8 cellular contexts compared by ENCODE assay signal in genomic region chr13:111184685-111185401, GRCh38.
DNase-seq lines count a peak whose midpoint lies in the region; ATAC-seq, FAIRE-seq and TF ChIP-seq lines count a peak whose summit lies in the region.

No MANE protein-coding gene starts in this region.

- H2BK5ac ChIP-seq in trophoblast cell (ENCODE audit: low read depth, low read length, poor library complexity) = no peak overlapping the region

- peak; percentile 58 for TF ChIP-seq POLR2A in GM12878 (IDR thresholded peaks at IDR 0.05; ENCODE audit: low read depth, low read length)

- CTCF ChIA-PET in GM12878 (lab: Yijun Ruan, JAX) = interaction anchor here (1.0 to 1.8 kb wide), 11 partner anchors 14 to 117 kb away, joined by 3 to 7 read pairs (median 4); no protein-coding TSS in a partner anchor

- H3K27ac Mint-ChIP-seq in HFFc6 = no peak overlapping the region

- no peak for TF ChIP-seq RAD21 in GM12878 (IDR thresholded peaks at IDR 0.05; ENCODE audit: insufficient read depth, low read depth, low read length)

- peaks cover 45% of the 10 kb centered on the region for H3K4me1 Mint-ChIP-seq in HFFc6 (ENCODE audit: low read depth)

- no peak overlapping the region for H4K12ac ChIP-seq in trophoblast cell (ENCODE audit: low read depth, low read length)

- no peaks in the 10 kb centered on the region for H3K9me2 ChIP-seq in Loucy (replicated peaks; ENCODE audit: low read depth, low read length)

- H3K36me3 ChIP-seq in Loucy (ENCODE audit: insufficient read depth, low read length) (no peaks in the 10 kb centered on the region), GM12878 (ENCODE audit: control insufficient read depth in 2 of 2, insufficient read depth in 2 of 2, low read length in 1 of 2) (peaks cover 0 to 1% of the 10 kb centered on the region in 2 experiments; a peak in 3 of 4 replicates), trophoblast cell (ENCODE audit: control insufficient read depth in 1 of 2, insufficient read depth in 2 of 2, low read length in 2 of 2) (peaks cover 0 to 2% of the 10 kb centered on the region in 2 experiments)

- peak overlapping the region; percentile 80 for H3K9ac ChIP-seq in Loucy (ENCODE audit: low read depth, low read length, poor library complexity, severe bottlenecking)
- peak overlapping the region; percentile 75 for H3K9ac ChIP-seq in GM12878 (ENCODE audit: control insufficient read depth, insufficient read depth, low read length)
- no peak overlapping the region for H3K9ac ChIP-seq in trophoblast cell (ENCODE audit: low read length)

- H3K18ac ChIP-seq in trophoblast cell (ENCODE audit: low read length) = no peak overlapping the region

- H3K36me3 Mint-ChIP-seq in HFFc6 (ENCODE audit: low read depth) = peaks cover 15% of the 10 kb centered on the region

- H3K4me2 ChIP-seq in Loucy (ENCODE audit: low read depth, low read length, poor library complexity, severe bottlenecking) (peak overlapping the region; percentile 85), GM12878 (ENCODE audit: control insufficient read depth, insufficient read depth) (peak overlapping the region; percentile 95), trophoblast cell (ENCODE audit: low read length) (no peak overlapping the region)

- no peak overlapping the region for H2AFZ ChIP-seq in Loucy (ENCODE audit: low read length)
- no peak overlapping the region for H2AFZ ChIP-seq in GM12878 (ENCODE audit: control insufficient read depth, low read depth, low read length)
- H2AFZ ChIP-seq in trophoblast cell (ENCODE audit: insufficient read depth, low read length, poor library complexity) = no peak overlapping the region

- H3K4me3 ChIP-seq in Loucy (ENCODE audit: low read length, poor library complexity, severe bottlenecking) (peak overlapping the region; percentile 73), GM12878 (peak overlapping the region; percentile 67), trophoblast cell (ENCODE audit: low read depth, low read length) (no peak overlapping the region)

- H4K91ac ChIP-seq in trophoblast cell (ENCODE audit: low read depth, low read length) = no peak overlapping the region

- H3K4ac ChIP-seq in trophoblast cell (ENCODE audit: low read depth, low read length) = peak overlapping the region; percentile 46

- H3K79me1 ChIP-seq in trophoblast cell (ENCODE audit: low read length) = no peaks in the 10 kb centered on the region

- peaks cover 90% of the 10 kb centered on the region for H3K4me1 ChIP-seq in Loucy (ENCODE audit: insufficient read depth, low read length, poor library complexity, severe bottlenecking)
- peaks cover 46% of the 10 kb centered on the region for H3K4me1 ChIP-seq in GM12878 (ENCODE audit: control insufficient read depth, insufficient read depth, low read length)
- H3K4me1 ChIP-seq in trophoblast cell (ENCODE audit: control insufficient read depth in 1 of 2, insufficient read depth in 2 of 2, low read length in 2 of 2) = peaks cover 12% of the 10 kb centered on the region in 2 experiments

- H3K4me3 Mint-ChIP-seq in HFFc6 = no peak overlapping the region

- POLR2A ChIA-PET in GM12878 (lab: Charles Lee) = interaction anchor here (0.6 to 1.9 kb wide), 14 partner anchors 10 to 271 kb away, joined by 3 to 13 read pairs (median 4); no protein-coding TSS in a partner anchor

- BruUV-seq in GM12878 (replicated peaks; lab: Mats Ljungman, UMichigan) = no TSS peak

- no peak overlapping the region for H3K14ac ChIP-seq in trophoblast cell (ENCODE audit: low read length)

- under 1% methylated on average over 15 of the region's 15 CpGs for WGBS in GM12878 (ENCODE audit: insufficient coverage, insufficient replicate concordance, low lambda C conversion rate, missing lambda C conversion rate)
- WGBS in trophoblast cell (ENCODE audit: extremely low coverage, insufficient coverage, insufficient read length) = no CpG with 5 or more reads among the region's 15 CpGs

- intact Hi-C loops in GM12878 (cut with micrococcal nuclease; ENCODE audit: unreplicated experiment) = loop anchor here (1.0 to 10.0 kb wide), 5 partner anchors 17 to 470 kb away; partner anchors contain the start of gene ING1

- H3K9me3 Mint-ChIP-seq in HFFc6 = no peaks in the 10 kb centered on the region

- H3K27ac ChIP-seq in GM12878 (ENCODE audit: control insufficient read depth, insufficient read depth) (peak overlapping the region; percentile 70), trophoblast cell (ENCODE audit: low read depth, low read length) (no peak overlapping the region)

- RAD21 ChIA-PET in GM12878 (lab: Charles Lee; ENCODE audit: unreplicated experiment) = interaction anchor here (0.9 to 6.0 kb wide), 14 partner anchors 15 to 623 kb away, joined by 3 to 36 read pairs (median 4); partner anchors contain the start of genes ANKRD10 and RAB20

- SMC1A ChIA-PET in GM12878 (lab: Charles Lee; ENCODE audit: uncharacterized antibody, unreplicated experiment) = interaction anchor here (0.6 to 10.0 kb wide), 22 partner anchors 13 to 473 kb away, joined by 3 to 99 read pairs (median 5); no protein-coding TSS in a partner anchor

- TF ChIP-seq CTCF in Loucy (conservative IDR thresholded peaks at IDR 0.05; ENCODE audit: low read length) (no peak), GM12878 (IDR thresholded peaks at IDR 0.05 in 2 of 3, conservative IDR thresholded peaks at IDR 0.05 in 1 of 3; ENCODE audit: control insufficient read depth in 2 of 3, extremely low read depth in 1 of 3, insufficient read depth in 1 of 3, low read depth in 3 of 3, low read length in 3 of 3) (no peak), HFFc6 (IDR thresholded peaks at IDR 0.05) (no peak)

- no peaks in the 10 kb centered on the region for H3K27me3 ChIP-seq in Loucy (ENCODE audit: insufficient read depth, low read length, poor library complexity, severe bottlenecking)
- H3K27me3 ChIP-seq in GM12878 (replicated peaks in 1 of 2; ENCODE audit: control insufficient read depth in 2 of 2, insufficient read depth in 2 of 2, low read length in 1 of 2) = no peaks in the 10 kb centered on the region
- no peaks in the 10 kb centered on the region for H3K27me3 ChIP-seq in trophoblast cell (ENCODE audit: insufficient read depth, low read length)

- no peak overlapping the region for H3K23ac ChIP-seq in trophoblast cell (ENCODE audit: low read length)

- H2AK5ac ChIP-seq in trophoblast cell (ENCODE audit: low read length) = no peak overlapping the region

- peak; percentile 59 to 77; a peak in 3 of 4 replicates for TF ChIP-seq EP300 in GM12878 (IDR thresholded peaks at IDR 0.05; ENCODE audit: borderline replicate concordance in 1 of 2, control insufficient read depth in 1 of 2, low read depth in 2 of 2, low read length in 2 of 2)

- DNase-seq in GM12878 (ENCODE audit: low read depth, low spot score) (peak; percentile 93), trophoblast cell (no peak), HFFc6 (no peak), NOMO-1 treated with dmso at 0.1 percent for 144 hours (lab: John Stamatoyannopoulos, UW; ENCODE audit: unreplicated experiment) (no peak), ureter (ENCODE audit: low spot score) (no peak)

- peaks cover 26% of the 10 kb centered on the region for H3F3A ChIP-seq in Loucy (ENCODE audit: low read depth)

- H2BK12ac ChIP-seq in trophoblast cell (ENCODE audit: low read length) = no peak overlapping the region

- peaks cover 3% of the 10 kb centered on the region; the same call in 1 of the 2 replicates for H3K27me3 Mint-ChIP-seq in HFFc6 (ENCODE audit: insufficient read depth)

- FAIRE-seq in GM12878 (lab: Jason Lieb, UNC) = peak; percentile 87

- H3K79me2 ChIP-seq in Loucy (ENCODE audit: insufficient read depth, low read length) (peaks cover 82% of the 10 kb centered on the region), GM12878 (ENCODE audit: control insufficient read depth, insufficient read depth, low read length) (peaks cover 98% of the 10 kb centered on the region), trophoblast cell (ENCODE audit: control insufficient read depth, insufficient read depth, low read length, poor library complexity) (no peaks in the 10 kb centered on the region)

- H4K20me1 ChIP-seq in Loucy (ENCODE audit: insufficient read depth, low read length, poor library complexity, severe bottlenecking) = peaks cover 1% of the 10 kb centered on the region
- no peaks in the 10 kb centered on the region for H4K20me1 ChIP-seq in GM12878 (ENCODE audit: control insufficient read depth, insufficient read depth)

- H4K8ac ChIP-seq in trophoblast cell (ENCODE audit: low read depth, low read length) = no peak overlapping the region

- no peak overlapping the region for H2BK120ac ChIP-seq in trophoblast cell (ENCODE audit: insufficient read depth, low read length, poor library complexity)

- in situ Hi-C loops in GM12878 (cut with MboI) = no loop called here

- peak; percentile 90 for ATAC-seq in GM18517 (IDR thresholded peaks at IDR 0.05; ENCODE audit: unreplicated experiment)
- peak; percentile 90 for ATAC-seq in GM21619 (IDR thresholded peaks at IDR 0.05; ENCODE audit: unreplicated experiment)
- ATAC-seq in GM12878 = peak; percentile 91

- no peaks in the 10 kb centered on the region for H3K9me3 ChIP-seq in Loucy (ENCODE audit: insufficient read depth, low read depth, low read length)
- H3K9me3 ChIP-seq in GM12878 (replicated peaks; ENCODE audit: control insufficient read depth, insufficient read depth, low read length) = no peaks in the 10 kb centered on the region; the same call in 2 of the 3 replicates
- H3K9me3 ChIP-seq in trophoblast cell (ENCODE audit: insufficient read depth, low read depth, low read length) = no peaks in the 10 kb centered on the region

TF ChIP-seq in GM12878, 131 proteins besides CTCF, POLR2A, EP300 and RAD21 (continues in another document):
- TF ChIP-seq WRNIP1 (IDR thresholded peaks at IDR 0.05; ENCODE audit: borderline replicate concordance, low read depth, low read length) (peak; percentile 95; the same call in 1 of the 2 replicates), YBX1 (IDR thresholded peaks at IDR 0.05) (no peak), HCFC1 (IDR thresholded peaks at IDR 0.05; ENCODE audit: low read length) (peak; percentile 60), MTA2 (IDR thresholded peaks at IDR 0.05; ENCODE audit: low read depth) (peak; percentile 75), SIN3A (IDR thresholded peaks at IDR 0.05; ENCODE audit: low read depth, low read length) (no peak), RAD51 (IDR thresholded peaks at IDR 0.05) (peak; percentile 93), E2F4 (IDR thresholded peaks at IDR 0.05; ENCODE audit: low read depth, low read length) (no peak), HDAC6 (IDR thresholded peaks at IDR 0.05; ENCODE audit: unreplicated experiment) (no peak)
